8 cellular contexts compared by ENCODE assay signal in genomic region chr14:101072945-101073597, GRCh38.
DNase-seq lines count a peak whose midpoint lies in the region; ATAC-seq and TF ChIP-seq lines count a peak whose summit lies in the region.

No MANE protein-coding gene starts in this region.

- no peaks in the 10 kb centered on the region for H3K9me3 ChIP-seq in neuron (ENCODE audit: low read length)

- peak; percentile 36 to 69 for ATAC-seq in activated CD4-positive, CD25-positive, alpha-beta regulatory T cell treated with anti-CD3 and anti-CD28 coated beads, Interleukin-2, amount 50 U/mL, for 24 hours
- ATAC-seq in GM21390 (IDR thresholded peaks at IDR 0.05; ENCODE audit: unreplicated experiment) (peak; percentile 81), GM19324 (IDR thresholded peaks at IDR 0.05; ENCODE audit: low FRiP score, unreplicated experiment) (no peak)

- H3K36me3 ChIP-seq in neuron (ENCODE audit: insufficient read depth, low read length): no peaks in the 10 kb centered on the region

- no peak for DNase-seq in activated CD4-positive, CD25-positive, alpha-beta regulatory T cell (lab: John Stamatoyannopoulos, UW)
- DNase-seq in HK-2 (ENCODE audit: unreplicated experiment): peak; percentile 93
- peak; percentile 95 for DNase-seq in RWPE1 (ENCODE audit: low spot score)
- DNase-seq in epidermal melanocyte (ENCODE audit: insufficient read length, low spot score): peak; percentile 40

- TF ChIP-seq CTCF in RWPE1 (conservative IDR thresholded peaks at IDR 0.05; ENCODE audit: low read depth): peak; percentile 20; the same call in 1 of the 2 replicates

- H3K27ac ChIP-seq in RWPE1: peak overlapping the region; percentile 62

- no peak overlapping the region for H3K4me3 ChIP-seq in neuron (ENCODE audit: low read length)

- no peaks in the 10 kb centered on the region for H3K27me3 ChIP-seq in neuron (ENCODE audit: insufficient read depth, low read length)

- CTCF ChIA-PET in RWPE1 (lab: Yijun Ruan, JAX): interaction anchor here (0.7 kb wide), 4 partner anchors 10 to 1055 kb away, joined by 3 to 4 read pairs (median 3); no protein-coding TSS in a partner anchor

- POLR2A ChIA-PET in RWPE1 (lab: Yijun Ruan, JAX; ENCODE audit: low non-redundant PET): no interaction called here

- peak overlapping the region; percentile 18 for H2AFZ ChIP-seq in neuron (ENCODE audit: low read depth, low read length)

- peaks cover 27% of the 10 kb centered on the region for H3K4me1 ChIP-seq in neuron (ENCODE audit: insufficient read depth, low read length)

Comparison
In these comparisons a context has a peak if more than half of its experiments do, and no peak if none do; other contexts are left out.
1. DNase-seq: peak in HK-2 (single experiment), RWPE1 (single experiment) and epidermal melanocyte (single experiment); none in activated CD4-positive, CD25-positive, alpha-beta regulatory T cell (0 of 4).